1 cellular context compared by ENCODE assay signal in genomic region chr3:129259612-129260477, GRCh38.
A peak's percentile ranks its signal among the peaks of the same experiment; 100 is the strongest.
TF ChIP-seq lines count a peak whose summit lies in the region.

No MANE protein-coding gene starts in this region.

TF ChIP-seq in K562, 482 proteins besides CTCF, POLR2A, EP300 and RAD21:
- TF ChIP-seq FUS (optimal IDR thresholded peaks at IDR 0.05; ENCODE audit: low read depth, low read length) (no peak), RBM25 (IDR thresholded peaks at IDR 0.05; ENCODE audit: low read depth, low read length, severe bottlenecking) (peak; percentile 77), CBX3 (IDR thresholded peaks at IDR 0.05; ENCODE audit: borderline replicate concordance in 1 of 2, low read length in 2 of 2) (no peak), POLR2G (IDR thresholded peaks at IDR 0.05; ENCODE audit: low read depth, low read length) (peak; percentile 17; the same call in 1 of the 2 replicates)
TF ChIP-seq in K562: peak in this region for 2.
